In genomic region chr2:241357531-241357930, GRCh38 we compare ENCODE assay signal across 10 cellular contexts. TPM values are rescaled to one million over a fixed set of nuclear protein-coding genes. Genes with fewer than 3 reads are reported as not detected.
DNase-seq lines count a peak whose midpoint lies in the region; ATAC-seq, FAIRE-seq and TF ChIP-seq lines count a peak whose summit lies in the region.
"Had no signal": no experiment of that assay in that cellular context is flagged by ENCODE, and none has a peak within 500 bp of the region (broad histone marks: within the 10 kb centered on the region; RNA-seq: fewer than 3 reads in every experiment).

No MANE protein-coding gene starts in this region.

- no peak for TF ChIP-seq EP300 in sigmoid colon (IDR thresholded peaks at IDR 0.05)

- 14 to 21% methylated on average over 3 of the region's 3 CpGs for WGBS in pancreas, 2 donors
- 7 to 48% methylated on average over 3 of the region's 3 CpGs for WGBS in sigmoid colon, 2 donors

- CTCF ChIA-PET in BJ (lab: Yijun Ruan, JAX), result interaction anchor here (0.9 kb wide), 1 partner anchor 22 kb away, joined by 3 read pairs; no protein-coding TSS in a partner anchor

- H3K4me1 ChIP-seq in muscle layer of colon (ENCODE audit: insufficient read depth, low read length), result peaks cover 12% of the 10 kb centered on the region
- H3K4me1 ChIP-seq in pancreas, result peaks cover 9 to 24% (median 21%) of the 10 kb centered on the region in 3 donors
- peaks cover 0 to 29% (median 23%) of the 10 kb centered on the region in 4 donors for H3K4me1 ChIP-seq in sigmoid colon

- no peak for TF ChIP-seq POLR2A in sigmoid colon (IDR thresholded peaks at IDR 0.05)

- POLR2A ChIA-PET in BJ (lab: Charles Lee), result no interaction called here

- ATAC-seq in pancreas (no peak), GM18517 (IDR thresholded peaks at IDR 0.05; ENCODE audit: unreplicated experiment) (no peak)

- peak overlapping the region; percentile 60 for H3K4me3 ChIP-seq in BJ (ENCODE audit: low read depth, low read length)
- H3K4me3 ChIP-seq in astrocyte of the cerebellum (ENCODE audit: low read depth, low read length), result peak overlapping the region; percentile 81
- peak overlapping the region in 1 of 2 donors; percentile 62 for H3K4me3 ChIP-seq in muscle layer of colon (ENCODE audit: low read depth in 1 of 2, low read length in 2 of 2)
- peak overlapping the region in 1 of 4 donors; percentile 80 for H3K4me3 ChIP-seq in pancreas
- no peak overlapping the region for H3K4me3 ChIP-seq in sigmoid colon

- no peaks in the 10 kb centered on the region for H3K9me3 ChIP-seq in muscle layer of colon (ENCODE audit: low read length)
- no peaks in the 10 kb centered on the region for H3K9me3 ChIP-seq in pancreas
- no peaks in the 10 kb centered on the region for H3K9me3 ChIP-seq in sigmoid colon
- H3K9me3 ChIP-seq: neutrophil had no signal

- in situ Hi-C loops in astrocyte of the cerebellum (cut with HindIII; ENCODE audit: low sequenced_read_pairs), result no loop called here

- H3K9ac ChIP-seq in muscle layer of colon (ENCODE audit: low read length), result peak overlapping the region; percentile 75

- H3K27me3 ChIP-seq in BJ (ENCODE audit: control insufficient read depth, insufficient read depth, low read length) (no peaks in the 10 kb centered on the region), muscle layer of colon (ENCODE audit: control insufficient read depth in 1 of 2, insufficient read depth in 2 of 2, low read length in 2 of 2) (no peaks in the 10 kb centered on the region), pancreas (no peaks in the 10 kb centered on the region), sigmoid colon (no peaks in the 10 kb centered on the region)

- no peak for FAIRE-seq in pancreas (lab: Jason Lieb, UNC)

- H3K27ac ChIP-seq in muscle layer of colon (ENCODE audit: low read depth, low read length) (no peak overlapping the region), pancreas (peak overlapping the region in 2 of 4 donors; percentile 1 to 84), sigmoid colon (no peak overlapping the region), caudate nucleus (ENCODE audit: low read depth, low read length) (no peak overlapping the region)
- H3K27ac ChIP-seq: neutrophil had no signal

- H3K36me3 ChIP-seq in BJ (ENCODE audit: control insufficient read depth, insufficient read depth, low read length) (peaks cover 7% of the 10 kb centered on the region), muscle layer of colon (ENCODE audit: insufficient read depth, low read length) (peaks cover 11% of the 10 kb centered on the region), pancreas (peaks cover 0 to 13% (median 2%) of the 10 kb centered on the region in 3 donors), sigmoid colon (peaks cover 0 to 15% (median 4%) of the 10 kb centered on the region in 4 donors)

- DNase-seq in BJ (ENCODE audit: low read depth) (no peak), HT-29 (ENCODE audit: low spot score) (peak; percentile 18), astrocyte of the cerebellum (ENCODE audit: low read depth) (no peak), pancreas (no peak), sigmoid colon (no peak), caudate nucleus (lab: John Stamatoyannopoulos, UW) (no peak)
- DNase-seq: amniotic stem cell had no signal

- TF ChIP-seq CTCF in BJ (IDR thresholded peaks at IDR 0.05; ENCODE audit: insufficient read depth, low read depth, low read length) (no peak), astrocyte of the cerebellum (IDR thresholded peaks at IDR 0.05; ENCODE audit: low read depth, low read length, missing control alignments) (no peak), pancreas (IDR thresholded peaks at IDR 0.05) (no peak), sigmoid colon (IDR thresholded peaks at IDR 0.05) (no peak)

- intact Hi-C loops in pancreas (cut with DNase I), result loop anchor here in 1 of 3 donors (5.0 kb wide), 1 partner anchor 35 kb away; no protein-coding TSS in a partner anchor
- intact Hi-C loops in sigmoid colon (cut with DNase I), result loop anchor here (2.0 to 10.0 kb wide), 7 partner anchors 85 to 347 kb away; partner anchors contain the start of genes ATG4B, ING5, PASK and STK25

RNA-seq across cellular contexts. Expression of gene FARP2, which starts 1.4 kb away (rescaled TPM):
- 28.7 and 30.0 TPM in 2 replicates for polyA plus RNA-seq in BJ (2011; rRNA removed)
- 52.9 and 61.2 TPM in 2 replicates for polyA minus RNA-seq in BJ (2011; rRNA and poly(A)+ RNA removed)
- total RNA-seq in HT-29 (2014; rRNA removed; shearing (Covaris generic)), result 53.7 and 54.1 TPM in 2 replicates
- total RNA-seq in pancreas, result 10 to 100 TPM; 16.9 to 44.9 (median 24.2) TPM
- 10 to 100 TPM; 26.2 to 35.3 TPM for polyA plus RNA-seq in pancreas
- 10 to 100 TPM; 19.3 to 32.6 (median 28.1) TPM for total RNA-seq in sigmoid colon
- 10 to 100 TPM; 24.0 to 41.6 (median 33.0) TPM for polyA plus RNA-seq in sigmoid colon

RNA-seq across cellular contexts. Expression of gene SEPTIN2, which starts 41.8 kb away (rescaled TPM):
- polyA plus RNA-seq in BJ (2011; rRNA removed) (336 and 712 TPM in 2 replicates), pancreas (100 to 1,000 TPM; 106 to 158 TPM), sigmoid colon (100 to 1,000 TPM; 135 to 178 (median 166) TPM)
- polyA minus RNA-seq in BJ (2011; rRNA and poly(A)+ RNA removed), result 308 and 343 TPM in 2 replicates
- 139 and 164 TPM in 2 replicates for total RNA-seq in HT-29 (2014; rRNA removed; shearing (Covaris generic))
- total RNA-seq in pancreas (100 to 1,000 TPM; 149 to 245 (median 204) TPM), sigmoid colon (100 to 1,000 TPM; 245 to 295 (median 286) TPM)

RNA-seq across cellular contexts. Expression of gene HDLBP, which starts 42.1 kb away (rescaled TPM):
- polyA plus RNA-seq in BJ (2011; rRNA removed), result 738 and 948 TPM in 2 replicates
- 1,169 and 1,682 TPM in 2 replicates for polyA minus RNA-seq in BJ (2011; rRNA and poly(A)+ RNA removed)
- total RNA-seq in HT-29 (2014; rRNA removed; shearing (Covaris generic)), result 461 and 493 TPM in 2 replicates
- total RNA-seq in pancreas, result 100 to 1,000 TPM; 733 to 996 (median 775) TPM
- 100 to 1,000 TPM; 273 to 346 TPM for polyA plus RNA-seq in pancreas
- total RNA-seq in sigmoid colon, result 100 to 1,000 TPM; 201 to 281 (median 247) TPM
- 100 to 1,000 TPM; 115 to 182 (median 117) TPM for polyA plus RNA-seq in sigmoid colon

Comparison
In these comparisons a context has a peak if more than half of its experiments do, and no peak if none do; other contexts are left out.
1. H3K4me3 ChIP-seq: peak in BJ (single experiment) and astrocyte of the cerebellum (single experiment); none in sigmoid colon (0 of 4).